2 cellular contexts compared by ENCODE assay signal in genomic region chr1:204337583-204337982, GRCh38.
TF ChIP-seq lines count a peak whose summit lies in the region.

No MANE protein-coding gene starts in this region.

TF ChIP-seq in GM23338, 12 proteins besides CTCF, POLR2A, EP300 and RAD21:
- TF ChIP-seq CREB1 (CRISPR knock-in tag; IDR thresholded peaks at IDR 0.05; ENCODE audit: low read depth) (no peak), POLR2AphosphoS5 (IDR thresholded peaks at IDR 0.05; ENCODE audit: low read depth) (no peak), EZH2phosphoT487 (IDR thresholded peaks at IDR 0.05; ENCODE audit: unreplicated experiment) (no peak), JUNB (IDR thresholded peaks at IDR 0.05; ENCODE audit: unreplicated experiment) (no peak), ZNF331 (CRISPR knock-in tag; IDR thresholded peaks at IDR 0.05; ENCODE audit: low read depth) (no peak), NANOG (IDR thresholded peaks at IDR 0.05; ENCODE audit: borderline replicate concordance) (no peak)
- TF ChIP-seq, protein P1, sequence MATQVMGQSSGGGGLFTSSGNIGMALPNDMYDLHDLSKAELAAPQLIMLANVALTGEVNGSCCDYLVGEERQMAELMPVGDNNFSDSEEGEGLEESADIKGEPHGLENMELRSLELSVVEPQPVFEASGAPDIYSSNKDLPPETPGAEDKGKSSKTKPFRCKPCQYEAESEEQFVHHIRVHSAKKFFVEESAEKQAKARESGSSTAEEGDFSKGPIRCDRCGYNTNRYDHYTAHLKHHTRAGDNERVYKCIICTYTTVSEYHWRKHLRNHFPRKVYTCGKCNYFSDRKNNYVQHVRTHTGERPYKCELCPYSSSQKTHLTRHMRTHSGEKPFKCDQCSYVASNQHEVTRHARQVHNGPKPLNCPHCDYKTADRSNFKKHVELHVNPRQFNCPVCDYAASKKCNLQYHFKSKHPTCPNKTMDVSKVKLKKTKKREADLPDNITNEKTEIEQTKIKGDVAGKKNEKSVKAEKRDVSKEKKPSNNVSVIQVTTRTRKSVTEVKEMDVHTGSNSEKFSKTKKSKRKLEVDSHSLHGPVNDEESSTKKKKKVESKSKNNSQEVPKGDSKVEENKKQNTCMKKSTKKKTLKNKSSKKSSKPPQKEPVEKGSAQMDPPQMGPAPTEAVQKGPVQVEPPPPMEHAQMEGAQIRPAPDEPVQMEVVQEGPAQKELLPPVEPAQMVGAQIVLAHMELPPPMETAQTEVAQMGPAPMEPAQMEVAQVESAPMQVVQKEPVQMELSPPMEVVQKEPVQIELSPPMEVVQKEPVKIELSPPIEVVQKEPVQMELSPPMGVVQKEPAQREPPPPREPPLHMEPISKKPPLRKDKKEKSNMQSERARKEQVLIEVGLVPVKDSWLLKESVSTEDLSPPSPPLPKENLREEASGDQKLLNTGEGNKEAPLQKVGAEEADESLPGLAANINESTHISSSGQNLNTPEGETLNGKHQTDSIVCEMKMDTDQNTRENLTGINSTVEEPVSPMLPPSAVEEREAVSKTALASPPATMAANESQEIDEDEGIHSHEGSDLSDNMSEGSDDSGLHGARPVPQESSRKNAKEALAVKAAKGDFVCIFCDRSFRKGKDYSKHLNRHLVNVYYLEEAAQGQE (IDR thresholded peaks at IDR 0.05; ENCODE audit: unreplicated experiment): no peak

TF ChIP-seq in K562, 482 proteins besides CTCF, POLR2A, EP300 and RAD21:
- TF ChIP-seq, protein P2, sequence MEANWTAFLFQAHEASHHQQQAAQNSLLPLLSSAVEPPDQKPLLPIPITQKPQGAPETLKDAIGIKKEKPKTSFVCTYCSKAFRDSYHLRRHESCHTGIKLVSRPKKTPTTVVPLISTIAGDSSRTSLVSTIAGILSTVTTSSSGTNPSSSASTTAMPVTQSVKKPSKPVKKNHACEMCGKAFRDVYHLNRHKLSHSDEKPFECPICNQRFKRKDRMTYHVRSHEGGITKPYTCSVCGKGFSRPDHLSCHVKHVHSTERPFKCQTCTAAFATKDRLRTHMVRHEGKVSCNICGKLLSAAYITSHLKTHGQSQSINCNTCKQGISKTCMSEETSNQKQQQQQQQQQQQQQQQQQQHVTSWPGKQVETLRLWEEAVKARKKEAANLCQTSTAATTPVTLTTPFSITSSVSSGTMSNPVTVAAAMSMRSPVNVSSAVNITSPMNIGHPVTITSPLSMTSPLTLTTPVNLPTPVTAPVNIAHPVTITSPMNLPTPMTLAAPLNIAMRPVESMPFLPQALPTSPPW (CRISPR knock-in tag; IDR thresholded peaks at IDR 0.05): peak; percentile 46; the same call in 1 of the 2 replicates
- TF ChIP-seq JUN (IDR thresholded peaks at IDR 0.05; ENCODE audit: borderline replicate concordance, low read depth, low read length) (peak; percentile 22; the same call in 1 of the 2 replicates), JUN (CRISPR knock-in tag; IDR thresholded peaks at IDR 0.05; ENCODE audit: borderline replicate concordance) (no peak), JUND (IDR thresholded peaks at IDR 0.05; ENCODE audit: borderline replicate concordance, low read depth, low read length) (0 out of 2 replicates have a peak, but pooled peaks have one; percentile 17), JUND (tag; IDR thresholded peaks at IDR 0.05; ENCODE audit: borderline replicate concordance, low read depth, low read length) (no peak), ZNF740 (CRISPR knock-in tag; IDR thresholded peaks at IDR 0.05) (peak; percentile 74; the same call in 1 of the 2 replicates), ZNF740 (tag; IDR thresholded peaks at IDR 0.05) (no peak), FOSL1 (tag; conservative IDR thresholded peaks at IDR 0.05) (peak; percentile 74), SP2 (IDR thresholded peaks at IDR 0.05; ENCODE audit: extremely low read depth, low read depth, low read length, poor library complexity, severe bottlenecking) (no peak), RBM34 (IDR thresholded peaks at IDR 0.05; ENCODE audit: borderline replicate concordance, insufficient read depth, low read length) (no peak), ZNF639 (CRISPR knock-in tag; conservative IDR thresholded peaks at IDR 0.05 in 1 of 2, IDR thresholded peaks at IDR 0.05 in 1 of 2) (peak in 1 of 2 experiments; percentile 49; a peak in 1 of 4 replicates), EHMT2 (IDR thresholded peaks at IDR 0.05) (no peak), XRCC4 (IDR thresholded peaks at IDR 0.05; ENCODE audit: extremely low read depth, insufficient read depth, insufficient read length) (no peak)
